ENCODE assay signal across 8 cellular contexts in the genomic region with DNA sequence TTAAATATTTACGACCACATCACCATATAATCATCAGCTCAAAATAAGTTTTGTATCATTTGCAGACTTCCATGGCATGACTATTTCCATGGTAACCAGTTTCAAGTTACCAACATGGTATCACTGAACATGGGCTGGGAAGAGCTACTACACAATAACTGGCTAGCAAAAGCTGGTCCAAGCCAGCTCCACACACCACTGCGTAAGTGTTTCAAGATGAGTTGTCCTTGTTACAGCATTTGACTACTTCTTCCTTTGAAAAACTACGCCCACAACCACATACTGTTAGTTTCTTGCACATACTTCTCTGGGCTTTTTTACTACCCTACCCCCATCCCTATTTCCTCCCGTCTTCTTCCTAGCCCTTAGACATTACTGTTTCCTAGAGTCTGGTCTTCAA. TPM values are rescaled to one million over a fixed set of nuclear protein-coding genes. Genes with fewer than 3 reads are reported as not detected.
DNase-seq lines count a peak whose midpoint lies in the region; ATAC-seq and TF ChIP-seq lines count a peak whose summit lies in the region.

No MANE protein-coding gene starts in this region.

- no peaks in the 10 kb centered on the region for H3K4me1 ChIP-seq in GM23338 (ENCODE audit: insufficient read depth)

- H3K4me2 ChIP-seq in GM23338, result no peak overlapping the region

- no peaks in the 10 kb centered on the region for H3K9me2 ChIP-seq in GM23338 (ENCODE audit: insufficient read depth)

- DNase-seq in GM12865 (ENCODE audit: low read depth) (peak; percentile 89), left lobe of liver (ENCODE audit: low spot score) (no peak), DMS79 treated with DMSO at 0.1 percent for 48 hours (lab: John Stamatoyannopoulos, UW) (no peak), GM23338 (ENCODE audit: low spot score) (no peak), NCI-H446 treated with DMSO at 0.1 percent for 48 hours (lab: John Stamatoyannopoulos, UW) (no peak)
- DNase-seq in effector CD4-positive, alpha-beta T cell, result no peak

- H3K27me3 ChIP-seq in GM23338 (ENCODE audit: insufficient read depth), result no peaks in the 10 kb centered on the region

- no peaks in the 10 kb centered on the region for H3F3A ChIP-seq in GM23338 (replicated peaks; ENCODE audit: low read depth)

- peaks cover 39% of the 10 kb centered on the region for H3K79me2 ChIP-seq in GM23338 (replicated peaks; ENCODE audit: insufficient read depth)

- no peak overlapping the region for H3K27ac Mint-ChIP-seq in GM23338

- peaks cover 47% of the 10 kb centered on the region for H3K36me3 ChIP-seq in GM23338 (ENCODE audit: insufficient read depth)

- peaks cover 72% of the 10 kb centered on the region for H3K36me3 Mint-ChIP-seq in GM23338 (ENCODE audit: low read depth)

- ATAC-seq in GM21367 (IDR thresholded peaks at IDR 0.05; ENCODE audit: unreplicated experiment) (peak; percentile 96), HG03558 (IDR thresholded peaks at IDR 0.05; ENCODE audit: extremely low read depth, unreplicated experiment) (peak; percentile 92), left lobe of liver (peak; percentile 20), GM23338 (no peak)

- TF ChIP-seq CTCF in GM12865 (IDR thresholded peaks at IDR 0.05; ENCODE audit: insufficient read depth, low read depth, low read length, missing control alignments) (no peak), GM23338 (conservative IDR thresholded peaks at IDR 0.05; ENCODE audit: low read depth in 2 of 2) (no peak)

- no peak overlapping the region for H3K4me3 Mint-ChIP-seq in GM23338

- no peak overlapping the region for H2AFZ ChIP-seq in GM23338

- peaks cover 3% of the 10 kb centered on the region for H3K27me3 Mint-ChIP-seq in GM23338 (ENCODE audit: insufficient read depth, low read depth, poor library complexity)

- no peaks in the 10 kb centered on the region; the same call in 2 of the 3 replicates for H3K4me1 Mint-ChIP-seq in GM23338

- H3K27ac ChIP-seq in GM23338 (ENCODE audit: low read depth), result no peak overlapping the region

- peaks cover 27% of the 10 kb centered on the region for H4K20me1 ChIP-seq in GM23338 (replicated peaks; ENCODE audit: insufficient read depth)

- no peak overlapping the region for H3K4me3 ChIP-seq in GM12865 (ENCODE audit: low read depth, low read length)
- no peak overlapping the region for H3K4me3 ChIP-seq in GM23338

- no peaks in the 10 kb centered on the region for H3K9me3 Mint-ChIP-seq in GM23338

TF ChIP-seq in GM23338, 12 proteins besides CTCF, POLR2A, EP300 and RAD21 (continues in another document):
- TF ChIP-seq ZNF331 (CRISPR knock-in tag; IDR thresholded peaks at IDR 0.05; ENCODE audit: low read depth) (no peak), ZNF114 (CRISPR knock-in tag; IDR thresholded peaks at IDR 0.05) (no peak), EZH2 (IDR thresholded peaks at IDR 0.05; ENCODE audit: low read depth, unreplicated experiment) (no peak), STAT1 (IDR thresholded peaks at IDR 0.05; ENCODE audit: unreplicated experiment) (no peak), CREB1 (CRISPR knock-in tag; IDR thresholded peaks at IDR 0.05; ENCODE audit: low read depth) (no peak), JUNB (IDR thresholded peaks at IDR 0.05; ENCODE audit: unreplicated experiment) (no peak), POLR2AphosphoS5 (IDR thresholded peaks at IDR 0.05; ENCODE audit: low read depth) (no peak), NANOG (IDR thresholded peaks at IDR 0.05; ENCODE audit: borderline replicate concordance) (no peak)
- TF ChIP-seq, protein P1, sequence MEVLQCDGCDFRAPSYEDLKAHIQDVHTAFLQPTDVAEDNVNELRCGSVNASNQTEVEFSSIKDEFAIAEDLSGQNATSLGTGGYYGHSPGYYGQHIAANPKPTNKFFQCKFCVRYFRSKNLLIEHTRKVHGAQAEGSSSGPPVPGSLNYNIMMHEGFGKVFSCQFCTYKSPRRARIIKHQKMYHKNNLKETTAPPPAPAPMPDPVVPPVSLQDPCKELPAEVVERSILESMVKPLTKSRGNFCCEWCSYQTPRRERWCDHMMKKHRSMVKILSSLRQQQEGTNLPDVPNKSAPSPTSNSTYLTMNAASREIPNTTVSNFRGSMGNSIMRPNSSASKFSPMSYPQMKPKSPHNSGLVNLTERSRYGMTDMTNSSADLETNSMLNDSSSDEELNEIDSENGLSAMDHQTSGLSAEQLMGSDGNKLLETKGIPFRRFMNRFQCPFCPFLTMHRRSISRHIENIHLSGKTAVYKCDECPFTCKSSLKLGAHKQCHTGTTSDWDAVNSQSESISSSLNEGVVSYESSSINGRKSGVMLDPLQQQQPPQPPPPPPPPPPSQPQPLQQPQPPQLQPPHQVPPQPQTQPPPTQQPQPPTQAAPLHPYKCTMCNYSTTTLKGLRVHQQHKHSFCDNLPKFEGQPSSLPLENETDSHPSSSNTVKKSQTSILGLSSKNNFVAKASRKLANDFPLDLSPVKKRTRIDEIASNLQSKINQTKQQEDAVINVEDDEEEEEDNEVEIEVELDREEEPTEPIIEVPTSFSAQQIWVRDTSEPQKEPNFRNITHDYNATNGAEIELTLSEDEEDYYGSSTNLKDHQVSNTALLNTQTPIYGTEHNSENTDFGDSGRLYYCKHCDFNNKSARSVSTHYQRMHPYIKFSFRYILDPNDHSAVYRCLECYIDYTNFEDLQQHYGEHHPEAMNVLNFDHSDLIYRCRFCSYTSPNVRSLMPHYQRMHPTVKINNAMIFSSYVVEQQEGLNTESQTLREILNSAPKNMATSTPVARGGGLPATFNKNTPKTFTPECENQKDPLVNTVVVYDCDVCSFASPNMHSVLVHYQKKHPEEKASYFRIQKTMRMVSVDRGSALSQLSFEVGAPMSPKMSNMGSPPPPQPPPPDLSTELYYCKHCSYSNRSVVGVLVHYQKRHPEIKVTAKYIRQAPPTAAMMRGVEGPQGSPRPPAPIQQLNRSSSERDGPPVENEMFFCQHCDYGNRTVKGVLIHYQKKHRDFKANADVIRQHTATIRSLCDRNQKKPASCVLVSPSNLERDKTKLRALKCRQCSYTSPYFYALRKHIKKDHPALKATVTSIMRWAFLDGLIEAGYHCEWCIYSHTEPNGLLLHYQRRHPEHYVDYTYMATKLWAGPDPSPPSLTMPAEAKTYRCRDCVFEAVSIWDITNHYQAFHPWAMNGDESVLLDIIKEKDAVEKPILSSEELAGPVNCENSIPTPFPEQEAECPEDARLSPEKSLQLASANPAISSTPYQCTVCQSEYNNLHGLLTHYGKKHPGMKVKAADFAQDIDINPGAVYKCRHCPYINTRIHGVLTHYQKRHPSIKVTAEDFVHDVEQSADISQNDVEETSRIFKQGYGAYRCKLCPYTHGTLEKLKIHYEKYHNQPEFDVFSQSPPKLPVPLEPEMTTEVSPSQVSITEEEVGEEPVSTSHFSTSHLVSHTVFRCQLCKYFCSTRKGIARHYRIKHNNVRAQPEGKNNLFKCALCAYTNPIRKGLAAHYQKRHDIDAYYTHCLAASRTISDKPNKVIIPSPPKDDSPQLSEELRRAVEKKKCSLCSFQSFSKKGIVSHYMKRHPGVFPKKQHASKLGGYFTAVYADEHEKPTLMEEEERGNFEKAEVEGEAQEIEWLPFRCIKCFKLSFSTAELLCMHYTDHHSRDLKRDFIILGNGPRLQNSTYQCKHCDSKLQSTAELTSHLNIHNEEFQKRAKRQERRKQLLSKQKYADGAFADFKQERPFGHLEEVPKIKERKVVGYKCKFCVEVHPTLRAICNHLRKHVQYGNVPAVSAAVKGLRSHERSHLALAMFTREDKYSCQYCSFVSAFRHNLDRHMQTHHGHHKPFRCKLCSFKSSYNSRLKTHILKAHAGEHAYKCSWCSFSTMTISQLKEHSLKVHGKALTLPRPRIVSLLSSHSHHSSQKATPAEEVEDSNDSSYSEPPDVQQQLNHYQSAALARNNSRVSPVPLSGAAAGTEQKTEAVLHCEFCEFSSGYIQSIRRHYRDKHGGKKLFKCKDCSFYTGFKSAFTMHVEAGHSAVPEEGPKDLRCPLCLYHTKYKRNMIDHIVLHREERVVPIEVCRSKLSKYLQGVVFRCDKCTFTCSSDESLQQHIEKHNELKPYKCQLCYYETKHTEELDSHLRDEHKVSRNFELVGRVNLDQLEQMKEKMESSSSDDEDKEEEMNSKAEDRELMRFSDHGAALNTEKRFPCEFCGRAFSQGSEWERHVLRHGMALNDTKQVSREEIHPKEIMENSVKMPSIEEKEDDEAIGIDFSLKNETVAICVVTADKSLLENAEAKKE (CRISPR knock-in tag; IDR thresholded peaks at IDR 0.05), result no peak
- TF ChIP-seq, protein P2, sequence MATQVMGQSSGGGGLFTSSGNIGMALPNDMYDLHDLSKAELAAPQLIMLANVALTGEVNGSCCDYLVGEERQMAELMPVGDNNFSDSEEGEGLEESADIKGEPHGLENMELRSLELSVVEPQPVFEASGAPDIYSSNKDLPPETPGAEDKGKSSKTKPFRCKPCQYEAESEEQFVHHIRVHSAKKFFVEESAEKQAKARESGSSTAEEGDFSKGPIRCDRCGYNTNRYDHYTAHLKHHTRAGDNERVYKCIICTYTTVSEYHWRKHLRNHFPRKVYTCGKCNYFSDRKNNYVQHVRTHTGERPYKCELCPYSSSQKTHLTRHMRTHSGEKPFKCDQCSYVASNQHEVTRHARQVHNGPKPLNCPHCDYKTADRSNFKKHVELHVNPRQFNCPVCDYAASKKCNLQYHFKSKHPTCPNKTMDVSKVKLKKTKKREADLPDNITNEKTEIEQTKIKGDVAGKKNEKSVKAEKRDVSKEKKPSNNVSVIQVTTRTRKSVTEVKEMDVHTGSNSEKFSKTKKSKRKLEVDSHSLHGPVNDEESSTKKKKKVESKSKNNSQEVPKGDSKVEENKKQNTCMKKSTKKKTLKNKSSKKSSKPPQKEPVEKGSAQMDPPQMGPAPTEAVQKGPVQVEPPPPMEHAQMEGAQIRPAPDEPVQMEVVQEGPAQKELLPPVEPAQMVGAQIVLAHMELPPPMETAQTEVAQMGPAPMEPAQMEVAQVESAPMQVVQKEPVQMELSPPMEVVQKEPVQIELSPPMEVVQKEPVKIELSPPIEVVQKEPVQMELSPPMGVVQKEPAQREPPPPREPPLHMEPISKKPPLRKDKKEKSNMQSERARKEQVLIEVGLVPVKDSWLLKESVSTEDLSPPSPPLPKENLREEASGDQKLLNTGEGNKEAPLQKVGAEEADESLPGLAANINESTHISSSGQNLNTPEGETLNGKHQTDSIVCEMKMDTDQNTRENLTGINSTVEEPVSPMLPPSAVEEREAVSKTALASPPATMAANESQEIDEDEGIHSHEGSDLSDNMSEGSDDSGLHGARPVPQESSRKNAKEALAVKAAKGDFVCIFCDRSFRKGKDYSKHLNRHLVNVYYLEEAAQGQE (IDR thresholded peaks at IDR 0.05; ENCODE audit: unreplicated experiment), result no peak

RNA-seq across cellular contexts. Expression of gene CD164, which starts 8.5 kb away (rescaled TPM):
- 130 TPM for total RNA-seq in left lobe of liver
- total RNA-seq in GM23338 (2014; rRNA removed; shearing (Covaris generic)), result 81.0 and 103 TPM in 2 replicates
- 64.4 and 83.8 TPM in 2 replicates for polyA plus RNA-seq in GM23338 (2016; fragmentation: Nextera tagmentation; extraction: Ambion mirVana)
